Comparison of ENCODE assay signal across 21 cellular contexts in the genomic region with DNA sequence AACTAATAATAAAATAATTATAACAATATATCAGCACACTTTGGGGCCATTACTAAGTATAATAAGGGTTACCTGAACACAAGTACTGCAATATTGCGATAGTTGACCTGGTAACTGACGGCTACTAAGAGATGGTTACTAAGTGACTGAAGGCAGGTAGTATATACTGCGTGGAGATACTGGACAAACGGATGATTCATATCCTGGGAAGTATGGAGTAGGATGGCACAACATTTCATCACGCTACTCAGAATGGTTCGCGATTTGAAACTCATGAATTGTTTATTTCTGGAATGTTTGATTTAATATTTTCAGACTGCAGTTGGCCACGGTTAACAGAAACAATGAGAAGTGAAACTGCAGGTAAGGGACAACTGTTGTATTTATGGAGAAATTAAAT.
"Had no signal": no experiment of that assay in that cellular context is flagged by ENCODE, and none has a peak within 500 bp of the region (broad histone marks: within the 10 kb centered on the region; RNA-seq: fewer than 3 reads in every experiment).

No MANE protein-coding gene starts in this region.

- H3K4me1 ChIP-seq: neural progenitor cell, prostate gland had no signal

- H3K27me3 Mint-ChIP-seq: activated naive CD4-positive, alpha-beta T cell treated with anti-CD3 and anti-CD28 coated beads, Interleukin-2, amount 50 U/mL, for 24 hours; naive B cell had no signal

- H3K4me3 ChIP-seq: dorsolateral prefrontal cortex, left ventricle myocardium inferior, neural progenitor cell, prostate gland, right atrium auricular region, tibial nerve had no signal

- H3K27ac Mint-ChIP-seq: endodermal cell, neural progenitor cell had no signal

- H3K9me3 ChIP-seq: left ventricle myocardium inferior, prostate gland, right atrium auricular region, tibial nerve had no signal

- H2AFZ ChIP-seq: neural progenitor cell had no signal

- H3K4me1 Mint-ChIP-seq: neural progenitor cell had no signal

- H3K4me3 Mint-ChIP-seq: activated naive CD4-positive, alpha-beta T cell treated with anti-CD3 and anti-CD28 coated beads, Interleukin-2, amount 50 U/mL, for 24 hours; endodermal cell; neural progenitor cell had no signal

- H3K27ac ChIP-seq: dorsolateral prefrontal cortex, left ventricle myocardium inferior, neural progenitor cell, prostate gland, right atrium auricular region, tibial nerve, WERI-Rb-1 had no signal

- DNase-seq: activated CD4-positive, alpha-beta T cell treated with anti-CD3 and anti-CD28 coated beads, Interleukin-2, amount 50 U/mL, for 4 hours; activated gamma-delta T cell; amniotic stem cell; caudate nucleus; dorsolateral prefrontal cortex; endodermal cell; erythroblast; hypothalamus; kidney; left ventricle myocardium inferior; naive B cell; stimulated activated CD4-positive, alpha-beta T cell treated with anti-CD3 and anti-CD28 coated beads, Interleukin-12 subunit alpha, Interleukin-12 subunit beta, amount 100 ng/mL, for 4 hours; stimulated activated CD4-positive, alpha-beta T cell treated with anti-CD3 and anti-CD28 coated beads, Interleukin-2, amount 100 ng/mL, for 24 hours; stimulated activated naive CD4-positive, alpha-beta T cell treated with Interleukin-2 at 50 U/mL for 16 hours; T-helper 2 cell; WERI-Rb-1 had no signal

- H3K27me3 ChIP-seq: dorsolateral prefrontal cortex, neural progenitor cell, right atrium auricular region, tibial nerve had no signal

- H3K36me3 ChIP-seq: neural progenitor cell, prostate gland had no signal

- H3K9me3 Mint-ChIP-seq: activated naive CD4-positive, alpha-beta T cell treated with anti-CD3 and anti-CD28 coated beads, Interleukin-2, amount 50 U/mL, for 24 hours; endodermal cell; naive B cell; neural progenitor cell had no signal

- H3K4me2 ChIP-seq: neural progenitor cell had no signal
